In the genomic region with DNA sequence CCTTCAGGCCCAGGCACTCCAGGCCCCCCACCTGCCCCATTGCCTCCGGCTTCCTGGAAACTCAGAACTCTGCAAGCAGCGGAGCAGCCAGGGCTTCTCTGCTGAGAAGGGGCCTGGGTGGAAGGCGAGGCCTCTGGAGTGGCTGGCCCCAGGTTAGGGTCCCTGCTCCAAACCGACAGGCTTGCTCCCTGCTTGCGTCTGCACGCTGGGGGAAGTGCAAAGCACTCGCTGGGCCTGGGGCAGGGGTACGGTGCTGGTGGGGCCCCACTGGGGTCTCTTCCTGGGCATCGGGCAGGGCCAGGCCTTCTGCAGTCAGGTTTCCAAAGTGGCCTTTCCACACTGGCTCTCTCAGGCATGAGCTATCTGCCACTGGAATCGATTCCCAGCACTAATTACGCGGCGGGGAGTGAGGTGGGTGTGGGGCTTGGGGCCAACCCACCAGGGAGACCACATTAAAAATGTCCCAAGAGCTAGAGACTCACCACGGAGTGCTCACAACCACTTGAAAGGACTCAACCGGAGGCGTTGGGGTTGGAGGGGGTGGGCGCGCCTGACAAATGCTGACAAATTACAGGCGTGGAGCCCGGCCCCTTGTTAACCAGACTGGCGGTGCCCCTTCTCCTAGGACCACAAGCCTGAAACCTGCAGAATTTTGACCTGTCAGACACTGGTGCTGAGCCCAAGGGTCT, we compare ENCODE assay signal across 21 cellular contexts. TPM values are rescaled to one million over a fixed set of nuclear protein-coding genes. Genes with fewer than 3 reads are reported as not detected.
"Had no signal": no experiment of that assay in that cellular context is flagged by ENCODE, and none has a peak within 500 bp of the region (broad histone marks: within the 10 kb centered on the region; RNA-seq: fewer than 3 reads in every experiment).

No MANE protein-coding gene starts in this region.

- H3K4me1 ChIP-seq: esophagus muscularis mucosa, prostate gland, sigmoid colon had no signal

- H3K4me3 Mint-ChIP-seq: activated naive CD4-positive, alpha-beta T cell treated with anti-CD3 and anti-CD28 coated beads, Interleukin-2, amount 10 ng/mL, durations not matched to agents 7 days and 5 days; stimulated activated naive CD8-positive, alpha-beta T cell treated with anti-CD3 and anti-CD28 coated beads, Interleukin-15, Interleukin-2, amounts not matched to agents 100 ng/mL and 50 ng/mL, for 24 hours had no signal

- ATAC-seq: activated CD4-positive, CD25-positive, alpha-beta regulatory T cell treated with anti-CD3 and anti-CD28 coated beads, Interleukin-2, amount 50 U/mL, for 24 hours; left colon had no signal

- H3K27ac Mint-ChIP-seq: activated naive CD4-positive, alpha-beta T cell treated with anti-CD3 and anti-CD28 coated beads, Interleukin-2, amount 10 ng/mL, durations not matched to agents 7 days and 5 days; stimulated activated naive CD8-positive, alpha-beta T cell treated with anti-CD3 and anti-CD28 coated beads, Interleukin-15, Interleukin-2, amounts not matched to agents 100 ng/mL and 50 ng/mL, for 24 hours had no signal

- H3K27me3 Mint-ChIP-seq: activated naive CD4-positive, alpha-beta T cell treated with anti-CD3 and anti-CD28 coated beads, Interleukin-2, amount 10 ng/mL, durations not matched to agents 7 days and 5 days; naive thymus-derived CD8-positive, alpha-beta T cell; stimulated activated naive CD8-positive, alpha-beta T cell treated with anti-CD3 and anti-CD28 coated beads, Interleukin-15, Interleukin-2, amounts not matched to agents 100 ng/mL and 50 ng/mL, for 24 hours had no signal

- H3K36me3 ChIP-seq: prostate gland, sigmoid colon had no signal

- H3K4me3 ChIP-seq: esophagus muscularis mucosa, prostate gland, sigmoid colon, thoracic aorta had no signal

- DNase-seq: activated CD4-positive, alpha-beta T cell treated with anti-CD3 and anti-CD28 coated beads, Interleukin-2, amount 50 U/mL, for 48 hours; activated CD8-positive, alpha-beta memory T cell treated with anti-CD3 and anti-CD28 coated beads, Interleukin-2, amount 50 U/mL, for 48 hours; activated naive CD4-positive, alpha-beta T cell treated with anti-CD3 and anti-CD28 coated beads, Interleukin-2, amount 10 ng/mL, durations not matched to agents 7 days and 5 days; amniotic stem cell; foreskin fibroblast; glutamatergic neuron; left colon; naive thymus-derived CD8-positive, alpha-beta T cell; sigmoid colon; stimulated activated CD4-positive, alpha-beta T cell treated with anti-CD3 and anti-CD28 coated beads, Interleukin-2, amount 100 ng/mL, for 24 hours; T-helper 2 cell had no signal

- H3K27ac ChIP-seq: esophagus muscularis mucosa, prostate gland, sigmoid colon, thoracic aorta had no signal

- H3K9me3 Mint-ChIP-seq: activated naive CD4-positive, alpha-beta T cell treated with anti-CD3 and anti-CD28 coated beads, Interleukin-2, amount 10 ng/mL, durations not matched to agents 7 days and 5 days; naive thymus-derived CD8-positive, alpha-beta T cell; stimulated activated naive CD8-positive, alpha-beta T cell treated with anti-CD3 and anti-CD28 coated beads, Interleukin-15, Interleukin-2, amounts not matched to agents 100 ng/mL and 50 ng/mL, for 24 hours had no signal

- H3K9me3 ChIP-seq: esophagus muscularis mucosa, prostate gland, sigmoid colon, thoracic aorta had no signal

RNA-seq across cellular contexts. Expression of a gene that starts 34.7 kb away (rescaled TPM):
- total RNA-seq: chondrocyte; dermis microvascular lymphatic vessel endothelial cell; esophagus muscularis mucosa; lung microvascular endothelial cell; naive thymus-derived CD8-positive, alpha-beta T cell; omental fat pad; prostate gland; sigmoid colon; thoracic aorta; urinary bladder had no signal
